16 cellular contexts compared by ENCODE assay signal in the genomic region with DNA sequence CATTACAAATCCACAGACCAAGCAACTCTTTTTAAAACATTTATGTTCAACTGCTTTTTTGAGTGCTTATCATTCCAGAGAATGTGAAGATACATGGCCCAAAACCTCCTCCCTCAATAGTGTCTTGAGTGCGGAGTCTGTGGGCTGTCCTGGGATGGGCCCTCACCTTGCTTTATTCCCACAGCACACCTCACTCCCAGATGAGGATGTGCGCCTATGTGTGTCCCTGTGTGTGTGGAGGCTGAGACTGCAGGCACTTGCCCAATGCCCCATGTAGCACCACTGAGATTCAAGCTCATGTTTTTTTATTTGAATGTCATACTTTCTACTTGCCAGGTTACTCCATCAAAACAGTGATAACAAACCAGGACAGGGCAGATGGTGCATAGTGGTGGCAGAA.
DNase-seq lines count a peak whose midpoint lies in the region; ATAC-seq and TF ChIP-seq lines count a peak whose summit lies in the region.
"Had no signal": no experiment of that assay in that cellular context is flagged by ENCODE, and none has a peak within 500 bp of the region (broad histone marks: within the 10 kb centered on the region; RNA-seq: fewer than 3 reads in every experiment).

No MANE protein-coding gene starts in this region.

- intact Hi-C loops in IMR-90 (cut with micrococcal nuclease) (no loop called here), right lobe of liver (cut with DNase I) (no loop called here), Caco-2 (cut with micrococcal nuclease; ENCODE audit: unreplicated experiment) (no loop called here)

- H2AFZ ChIP-seq in IMR-90 (replicated peaks; ENCODE audit: low read length, poor library complexity): no peak overlapping the region

- no peak for DNase-seq in IMR-90
- DNase-seq in coronary artery (ENCODE audit: low spot score): peak; percentile 61
- DNase-seq in kidney tubule cell (ENCODE audit: low spot score): no peak
- no peak for DNase-seq in right lobe of liver
- no peak for DNase-seq in Caco-2
- DNase-seq: HFFc6, Karpas-422, MG63, NCI-H1105, NCI-H1694, NCI-H510A treated with DMSO at 0.1 percent for 48 hours, SIG-M5 had no signal

- H3K23ac ChIP-seq in IMR-90 (ENCODE audit: low read depth, low read length): no peak overlapping the region

- H3K56ac ChIP-seq in IMR-90 (ENCODE audit: extremely low read depth, insufficient read depth, low read length): no peak overlapping the region

- peak overlapping the region; percentile 23; the same call in 1 of the 2 replicates for H2BK20ac ChIP-seq in IMR-90 (ENCODE audit: low read depth, low read length)

- no peak overlapping the region for H3K4me2 ChIP-seq in IMR-90 (ENCODE audit: low read depth, low read length)

- no peak overlapping the region for H4K5ac ChIP-seq in IMR-90 (ENCODE audit: low read depth, low read length)

- H3K4me1 Mint-ChIP-seq in Caco-2 (ENCODE audit: low read depth, unreplicated experiment): no peaks in the 10 kb centered on the region

- H3K79me1 ChIP-seq in IMR-90 (ENCODE audit: low read depth in 1 of 2, low read length in 2 of 2): peaks cover 0 to 36% of the 10 kb centered on the region in 2 experiments

- no peak overlapping the region; the same call in 1 of the 2 replicates for H3K18ac ChIP-seq in IMR-90 (ENCODE audit: low read depth, low read length)

- BruUV-seq in IMR-90 (replicated peaks; lab: Mats Ljungman, UMichigan) (no TSS peak), Caco-2 (replicated peaks; lab: Mats Ljungman, UMichigan) (no TSS peak)

- no peaks in the 10 kb centered on the region for H4K20me1 ChIP-seq in IMR-90 (ENCODE audit: insufficient read depth, low read length)
- H4K20me1 ChIP-seq: BLaER1 treated with 17β-estradiol and CSF1 and Interleukin-3, amounts not matched to agents 10 nM and 100 nM had no signal

- peaks cover 23% of the 10 kb centered on the region for H3K27me3 Mint-ChIP-seq in Caco-2 (ENCODE audit: insufficient read depth, unreplicated experiment)

- 0 out of 2 replicates have a peak overlapping the region, but pooled peaks have one; percentile 37 for H3K4ac ChIP-seq in IMR-90 (ENCODE audit: low read depth, low read length)

- POLR2A ChIA-PET in IMR-90 (lab: Charles Lee; ENCODE audit: unreplicated experiment) (no interaction called here), Caco-2 (lab: Charles Lee) (no interaction called here)

- H3K4me3 ChIP-seq in IMR-90 (ENCODE audit: insufficient read depth, low read depth, low read length) (no peak overlapping the region), coronary artery (no peak overlapping the region), muscle layer of duodenum (ENCODE audit: low read depth in 1 of 2, low read length in 2 of 2) (no peak overlapping the region), stomach smooth muscle (ENCODE audit: low read length in 2 of 2) (no peak overlapping the region), right lobe of liver (no peak overlapping the region), Caco-2 (ENCODE audit: low read depth, low read length) (no peak overlapping the region)
- H3K4me3 ChIP-seq: BLaER1 treated with 17β-estradiol and CSF1 and Interleukin-3, amounts not matched to agents 10 nM and 100 nM; MG63 had no signal

- WGBS in IMR-90 (ENCODE audit: extremely low coverage in 2 of 2, insufficient read length in 1 of 2), 2 experiments: no CpG with 5 or more reads among the region's 2 CpGs
- 67% methylated on average over 1 of the region's 2 CpGs for WGBS in right lobe of liver (ENCODE audit: insufficient coverage, low coverage, low lambda C conversion rate, missing lambda C conversion rate)

- peaks cover 40% of the 10 kb centered on the region for H3K4me1 ChIP-seq in IMR-90 (ENCODE audit: control insufficient read depth, insufficient read depth, low read length)
- H3K4me1 ChIP-seq in muscle layer of duodenum (ENCODE audit: control insufficient read depth in 1 of 2, insufficient read depth in 2 of 2, low read length in 2 of 2): peaks cover 12 to 16% of the 10 kb centered on the region in 2 donors
- H3K4me1 ChIP-seq in stomach smooth muscle (ENCODE audit: control insufficient read depth, insufficient read depth, low read length): peaks cover 90% of the 10 kb centered on the region
- H3K4me1 ChIP-seq in right lobe of liver: no peaks in the 10 kb centered on the region
- no peaks in the 10 kb centered on the region for H3K4me1 ChIP-seq in Caco-2

- H3K27me3 ChIP-seq in IMR-90 (ENCODE audit: control insufficient read depth, insufficient read depth, low read length) (no peaks in the 10 kb centered on the region), muscle layer of duodenum (ENCODE audit: low read depth, low read length) (no peaks in the 10 kb centered on the region), stomach smooth muscle (ENCODE audit: control insufficient read depth in 1 of 2, insufficient read depth in 2 of 2, low read length in 2 of 2) (no peaks in the 10 kb centered on the region), right lobe of liver (no peaks in the 10 kb centered on the region), Caco-2 (replicated peaks; ENCODE audit: control insufficient read depth, insufficient read depth, low read length) (no peaks in the 10 kb centered on the region)
- H3K27me3 ChIP-seq: BLaER1 treated with 17β-estradiol and CSF1 and Interleukin-3, amounts not matched to agents 10 nM and 100 nM; MG63 had no signal

- H2AK9ac ChIP-seq in IMR-90 (replicated peaks; ENCODE audit: low read depth, low read length, poor library complexity): no peak overlapping the region

- no peak overlapping the region for H3K27ac Mint-ChIP-seq in Caco-2 (ENCODE audit: unreplicated experiment)
- H3K27ac Mint-ChIP-seq: HFFc6 had no signal

- H3K9me3 ChIP-seq in IMR-90 (ENCODE audit: control insufficient read depth, insufficient read depth, low read length): no peaks in the 10 kb centered on the region
- H3K9me3 ChIP-seq in muscle layer of duodenum (ENCODE audit: control insufficient read depth in 1 of 2, low read length in 2 of 2): no peaks in the 10 kb centered on the region
- no peaks in the 10 kb centered on the region for H3K9me3 ChIP-seq in stomach smooth muscle (ENCODE audit: control insufficient read depth in 2 of 2, low read length in 2 of 2)
- H3K9me3 ChIP-seq in right lobe of liver: no peaks in the 10 kb centered on the region
- H3K9me3 ChIP-seq in Caco-2: no peaks in the 10 kb centered on the region
- H3K9me3 ChIP-seq: BLaER1 treated with 17β-estradiol and CSF1 and Interleukin-3, amounts not matched to agents 10 nM and 100 nM; MG63 had no signal

- TF ChIP-seq POLR2A in IMR-90 (IDR thresholded peaks at IDR 0.05; ENCODE audit: low read depth, low read length) (no peak), right lobe of liver (IDR thresholded peaks at IDR 0.05) (no peak)

- no peak overlapping the region for H3K27ac ChIP-seq in IMR-90 (ENCODE audit: insufficient read depth, low read length)
- H3K27ac ChIP-seq in coronary artery: peak overlapping the region; percentile 81 to 92
- peak overlapping the region; percentile 70 for H3K27ac ChIP-seq in muscle layer of duodenum (ENCODE audit: low read length)
- peak overlapping the region; percentile 86 for H3K27ac ChIP-seq in stomach smooth muscle (ENCODE audit: low read length)
- no peak overlapping the region for H3K27ac ChIP-seq in right lobe of liver
- H3K27ac ChIP-seq: BLaER1 treated with 17β-estradiol and CSF1 and Interleukin-3, amounts not matched to agents 10 nM and 100 nM had no signal

- H2BK120ac ChIP-seq in IMR-90 (ENCODE audit: low read depth, low read length): no peak overlapping the region; the same call in 1 of the 2 replicates

- no peak overlapping the region for H2BK5ac ChIP-seq in IMR-90 (ENCODE audit: low read depth, low read length, poor library complexity, severe bottlenecking)

- TF ChIP-seq CTCF in IMR-90 (conservative IDR thresholded peaks at IDR 0.05; ENCODE audit: low read depth, low read length) (no peak), coronary artery (IDR thresholded peaks at IDR 0.05) (no peak), right lobe of liver (IDR thresholded peaks at IDR 0.05) (no peak), Caco-2 (IDR thresholded peaks at IDR 0.05; ENCODE audit: insufficient read depth in 1 of 2, low read depth in 1 of 2, low read length in 1 of 2, severe bottlenecking in 1 of 2, unreplicated experiment in 1 of 2) (no peak)

- H3K9me3 Mint-ChIP-seq in Caco-2 (ENCODE audit: unreplicated experiment): no peaks in the 10 kb centered on the region
- H3K9me3 Mint-ChIP-seq: HFFc6 had no signal

- CTCF ChIA-PET in IMR-90 (lab: Yijun Ruan, JAX): no interaction called here
- CTCF ChIA-PET in Caco-2 (lab: Charles Lee): no interaction called here

- H3K9me1 ChIP-seq in IMR-90 (ENCODE audit: insufficient read depth, low read length): peaks cover 31% of the 10 kb centered on the region

- in situ Hi-C loops in IMR-90 (cut with MboI; ENCODE audit: low sequenced_read_pairs): no loop called here

- no peak overlapping the region for H3K14ac ChIP-seq in IMR-90 (replicated peaks; ENCODE audit: low read depth, low read length)

- TF ChIP-seq RAD21 in IMR-90 (IDR thresholded peaks at IDR 0.05; ENCODE audit: low read length): no peak

- H3K4me3 Mint-ChIP-seq in Caco-2 (ENCODE audit: unreplicated experiment): no peak overlapping the region
- H3K4me3 Mint-ChIP-seq: HFFc6 had no signal

- peak overlapping the region; percentile 68; the same call in 2 of the 3 replicates for H2BK15ac ChIP-seq in IMR-90 (ENCODE audit: low read depth, low read length)

- dilution Hi-C loops in IMR-90 (cut with HindIII; ENCODE audit: low sequenced_read_pairs, unreplicated experiment): no loop called here

- ATAC-seq in IMR-90 (ENCODE audit: low read depth) (no peak), GM21576 (IDR thresholded peaks at IDR 0.05; ENCODE audit: unreplicated experiment) (no peak), right lobe of liver (no peak)

- H3K9ac ChIP-seq in IMR-90 (ENCODE audit: low read depth, low read length): no peak overlapping the region
- H3K9ac ChIP-seq in stomach smooth muscle (ENCODE audit: low read length in 2 of 2): no peak overlapping the region
- H3K9ac ChIP-seq: BLaER1 treated with 17β-estradiol and CSF1 and Interleukin-3, amounts not matched to agents 10 nM and 100 nM had no signal

- no peak overlapping the region for H4K8ac ChIP-seq in IMR-90 (ENCODE audit: low read depth in 2 of 2, low read length in 2 of 2)

- peak overlapping the region; percentile 42 for H4K91ac ChIP-seq in IMR-90 (ENCODE audit: insufficient read depth, low read depth, low read length)

- H3K36me3 ChIP-seq in IMR-90 (ENCODE audit: control insufficient read depth, insufficient read depth, low read length): no peaks in the 10 kb centered on the region
- H3K36me3 ChIP-seq in muscle layer of duodenum (ENCODE audit: control insufficient read depth in 1 of 2, insufficient read depth in 2 of 2, low read length in 2 of 2): no peaks in the 10 kb centered on the region
- no peaks in the 10 kb centered on the region for H3K36me3 ChIP-seq in stomach smooth muscle (ENCODE audit: control insufficient read depth in 2 of 2, insufficient read depth in 2 of 2, low read length in 2 of 2)
- H3K36me3 ChIP-seq in right lobe of liver: no peaks in the 10 kb centered on the region
- H3K36me3 ChIP-seq in Caco-2 (ENCODE audit: control insufficient read depth, insufficient read depth, low read length): no peaks in the 10 kb centered on the region
- H3K36me3 ChIP-seq: BLaER1 treated with 17β-estradiol and CSF1 and Interleukin-3, amounts not matched to agents 10 nM and 100 nM; MG63 had no signal

- H2AK5ac ChIP-seq in IMR-90 (ENCODE audit: low read depth, low read length): peak overlapping the region; percentile 77; the same call in 1 of the 2 replicates

- H3K36me3 Mint-ChIP-seq in Caco-2 (ENCODE audit: insufficient read depth, unreplicated experiment): no peaks in the 10 kb centered on the region

Comparison
In these comparisons a context has a peak if more than half of its experiments do, and no peak if none do; other contexts are left out.
1. H3K27ac ChIP-seq: peak in coronary artery (2 of 2), muscle layer of duodenum (single experiment) and stomach smooth muscle (single experiment); none in IMR-90 (single experiment) and right lobe of liver (0 of 3).